In the genomic region with DNA sequence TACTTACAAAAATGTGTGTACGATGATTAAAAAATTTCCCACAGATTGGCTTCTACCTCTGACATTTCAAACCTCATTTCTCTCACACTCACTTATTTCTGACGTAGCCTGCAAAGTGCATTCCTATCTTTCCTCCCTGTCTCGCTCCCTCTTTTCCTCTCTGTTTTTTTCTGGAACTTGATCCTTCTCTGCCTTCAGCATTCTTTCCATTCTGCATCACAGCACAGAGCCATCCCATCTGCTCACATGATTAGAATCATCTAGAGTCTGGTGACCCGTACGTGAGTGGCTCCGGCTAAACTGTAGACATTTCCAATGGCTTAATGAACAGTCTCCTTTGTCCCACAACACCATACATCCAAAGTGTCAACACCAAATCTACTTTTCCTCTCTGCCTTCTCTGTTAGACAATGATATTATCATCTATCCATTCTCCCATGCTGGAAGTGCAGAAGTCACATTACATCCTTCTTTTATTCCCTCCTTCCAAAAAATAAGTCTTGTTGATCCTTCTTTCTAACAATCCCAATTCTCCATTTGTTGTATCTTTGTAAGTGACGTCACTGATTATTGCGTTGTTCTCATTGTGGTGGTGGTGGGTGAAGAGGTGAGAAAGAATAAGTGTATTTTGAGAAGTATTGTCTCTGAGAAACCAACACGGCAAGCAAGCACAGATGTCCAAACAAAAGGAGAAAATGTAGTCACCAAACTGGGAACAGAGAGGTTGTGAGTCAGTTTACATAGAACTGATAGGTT, we compare ENCODE assay signal across 28 cellular contexts. TPM values are rescaled to one million over a fixed set of nuclear protein-coding genes. Genes with fewer than 3 reads are reported as not detected.
"Had no signal": no experiment of that assay in that cellular context is flagged by ENCODE, and none has a peak within 500 bp of the region (broad histone marks: within the 10 kb centered on the region; RNA-seq: fewer than 3 reads in every experiment).

No MANE protein-coding gene starts in this region.

- H3K4me1 Mint-ChIP-seq: activated CD4-positive, alpha-beta T cell treated with anti-CD3 and anti-CD28 coated beads for 36 hours; activated naive CD8-positive, alpha-beta T cell treated with anti-CD3 and anti-CD28 coated beads, Interleukin-2, amount 10 ng/mL, durations not matched to agents 7 days and 5 days; activated T-helper 17 cell treated with anti-CD3 and anti-CD28 coated beads, Interleukin-2, amount 50 U/mL, for 72 hours; neural crest cell; stimulated activated naive B cell treated with anti-CD40 and anti-IgM and Interleukin-4, amounts not matched to agents 10 μg/mL and 1 μg/mL and 100 μg/mL, for 72 hours; WTC11 had no signal

- H3K4me3 ChIP-seq: psoas muscle, sigmoid colon, SJSA1, spleen, thoracic aorta had no signal

- H3K27ac ChIP-seq: brain microvascular endothelial cell, psoas muscle, sigmoid colon, SJSA1, spleen, thoracic aorta had no signal

- H3K36me3 Mint-ChIP-seq: activated naive CD8-positive, alpha-beta T cell treated with anti-CD3 and anti-CD28 coated beads, Interleukin-2, amount 10 ng/mL, durations not matched to agents 7 days and 5 days; stimulated activated naive B cell treated with anti-CD40 and anti-IgM and Interleukin-4, amounts not matched to agents 10 μg/mL and 1 μg/mL and 100 μg/mL, for 72 hours; WTC11 had no signal

- H3K27ac Mint-ChIP-seq: activated CD4-positive, alpha-beta T cell treated with anti-CD3 and anti-CD28 coated beads for 36 hours; activated CD8-positive, alpha-beta T cell treated with anti-CD3 and anti-CD28 coated beads for 36 hours; activated naive CD8-positive, alpha-beta T cell treated with anti-CD3 and anti-CD28 coated beads, Interleukin-2, amount 10 ng/mL, durations not matched to agents 7 days and 5 days; activated T-helper 17 cell treated with anti-CD3 and anti-CD28 coated beads, Interleukin-2, amount 50 U/mL, for 72 hours; stimulated activated naive B cell treated with anti-CD40 and anti-IgM and Interleukin-4, amounts not matched to agents 10 μg/mL and 1 μg/mL and 100 μg/mL, for 72 hours; T-helper 2 cell treated with Interferon-gamma antibody and Interleukin-4, amounts not matched to agents 5 μg/mL and 100 μg/mL, for 36 hours; WTC11 had no signal

- H3K4me1 ChIP-seq: psoas muscle, sigmoid colon, SJSA1, spleen had no signal

- H3K27me3 Mint-ChIP-seq: activated naive CD8-positive, alpha-beta T cell treated with anti-CD3 and anti-CD28 coated beads, Interleukin-2, amount 10 ng/mL, durations not matched to agents 7 days and 5 days; stimulated activated naive B cell treated with anti-CD40 and anti-IgM and Interleukin-4, amounts not matched to agents 10 μg/mL and 1 μg/mL and 100 μg/mL, for 72 hours had no signal

- H3K27me3 ChIP-seq: brain microvascular endothelial cell, sigmoid colon, SJSA1, spleen had no signal

- FAIRE-seq: colon, TTC549 had no signal

- H3K9me3 ChIP-seq: psoas muscle, sigmoid colon, SJSA1, spleen, thoracic aorta had no signal

- H3K9me3 Mint-ChIP-seq: activated CD8-positive, alpha-beta T cell treated with anti-CD3 and anti-CD28 coated beads for 36 hours; activated naive CD8-positive, alpha-beta T cell treated with anti-CD3 and anti-CD28 coated beads, Interleukin-2, amount 10 ng/mL, durations not matched to agents 7 days and 5 days; neural crest cell; T-helper 2 cell treated with Interferon-gamma antibody and Interleukin-4, amounts not matched to agents 5 μg/mL and 100 μg/mL, for 36 hours; WTC11 had no signal

- H3K4me3 Mint-ChIP-seq: activated CD4-positive, alpha-beta T cell treated with anti-CD3 and anti-CD28 coated beads for 36 hours; activated CD8-positive, alpha-beta T cell treated with anti-CD3 and anti-CD28 coated beads for 36 hours; activated naive CD8-positive, alpha-beta T cell treated with anti-CD3 and anti-CD28 coated beads, Interleukin-2, amount 10 ng/mL, durations not matched to agents 7 days and 5 days; activated T-helper 17 cell treated with anti-CD3 and anti-CD28 coated beads, Interleukin-2, amount 50 U/mL, for 72 hours; neural crest cell; stimulated activated naive B cell treated with anti-CD40 and anti-IgM and Interleukin-4, amounts not matched to agents 10 μg/mL and 1 μg/mL and 100 μg/mL, for 72 hours; T-helper 2 cell treated with Interferon-gamma antibody and Interleukin-4, amounts not matched to agents 5 μg/mL and 100 μg/mL, for 36 hours; WTC11 had no signal

- DNase-seq: activated CD4-positive, alpha-beta T cell treated with anti-CD3 and anti-CD28 coated beads for 36 hours; activated CD8-positive, alpha-beta T cell treated with anti-CD3 and anti-CD28 coated beads for 36 hours; activated naive CD4-positive, alpha-beta T cell; activated naive CD8-positive, alpha-beta T cell treated with anti-CD3 and anti-CD28 coated beads, Interleukin-2, amount 10 ng/mL, durations not matched to agents 7 days and 5 days; activated T-cell treated with anti-CD3 and anti-CD28 coated beads, Interleukin-2, amount 50 U/mL, for 1 hour; brain microvascular endothelial cell; central memory CD4-positive, alpha-beta T cell; hypothalamus; kidney; left ventricle myocardium superior; psoas muscle; sigmoid colon; spleen; stimulated activated CD4-positive, alpha-beta T cell treated with anti-CD3 and anti-CD28 coated beads, Interleukin-4, amount 100 ng/mL, for 4 hours; stimulated activated naive B cell treated with anti-CD40 and anti-IgM and Interleukin-4, amounts not matched to agents 10 μg/mL and 1 μg/mL and 100 μg/mL, for 72 hours had no signal

- H3K36me3 ChIP-seq: brain microvascular endothelial cell, sigmoid colon, SJSA1, spleen, thoracic aorta had no signal

RNA-seq across cellular contexts. Expression of gene OPRM1, which starts 41.6 kb away (rescaled TPM):
- total RNA-seq: activated CD4-positive, alpha-beta T cell treated with anti-CD3 and anti-CD28 coated beads for 36 hours; activated CD8-positive, alpha-beta T cell treated with anti-CD3 and anti-CD28 coated beads for 36 hours; activated naive CD8-positive, alpha-beta T cell treated with anti-CD3 and anti-CD28 coated beads, Interleukin-2, amount 10 ng/mL, durations not matched to agents 7 days and 5 days; activated T-helper 17 cell treated with anti-CD3 and anti-CD28 coated beads, Interleukin-2, amount 50 U/mL, for 72 hours; glomerular endothelial cell; kidney; left ventricle myocardium superior; mononuclear cell; neural crest cell; osteocyte; psoas muscle; SJSA1; spleen; thoracic aorta; ureter; WTC11 had no signal
- polyA plus RNA-seq: esophagus, psoas muscle, spleen had no signal
